In the genomic region with DNA sequence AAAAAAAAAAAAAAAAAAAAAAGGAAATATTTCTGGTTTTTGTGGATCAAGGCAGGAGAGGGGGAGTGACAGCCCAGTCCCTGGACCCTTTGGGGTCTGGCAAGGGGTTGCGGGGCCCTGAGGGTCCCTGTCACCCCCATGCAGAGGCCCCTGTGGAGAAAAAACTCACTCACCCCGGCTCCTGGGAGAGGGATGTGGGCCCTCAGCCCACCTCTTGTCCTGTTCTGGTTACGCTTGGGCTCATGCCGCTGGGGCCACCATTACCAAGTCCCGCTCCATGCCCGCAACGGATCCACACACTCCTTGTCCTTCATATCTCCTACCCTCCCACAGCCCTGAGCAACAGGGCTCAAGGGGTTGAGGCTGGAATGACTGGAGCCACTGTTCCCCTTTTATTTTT, we compare ENCODE assay signal across 6 cellular contexts.
"Had no signal": no experiment of that assay in that cellular context is flagged by ENCODE, and none has a peak within 500 bp of the region (broad histone marks: within the 10 kb centered on the region; RNA-seq: fewer than 3 reads in every experiment).

No MANE protein-coding gene starts in this region.

- H3K27me3 ChIP-seq: adrenal gland, right lobe of liver had no signal

- H3K27ac ChIP-seq: adrenal gland, lower lobe of right lung had no signal

- H3K4me3 ChIP-seq: adrenal gland, lower lobe of right lung, right lobe of liver had no signal

- H3K9me3 ChIP-seq: adrenal gland, lower lobe of right lung, right lobe of liver had no signal

- H3K36me3 ChIP-seq: adrenal gland, lower lobe of right lung, right lobe of liver had no signal

- DNase-seq: activated CD4-positive, CD25-positive, alpha-beta regulatory T cell treated with anti-CD3 and anti-CD28 coated beads, Interleukin-2, amount 50 U/mL, for 72 hours; effector memory CD4-positive, alpha-beta T cell; hypothalamus had no signal
